ENCODE assay signal across 18 cellular contexts in genomic region chr14:83085141-83085540, GRCh38.
"Had no signal": no experiment of that assay in that cellular context is flagged by ENCODE, and none has a peak within 500 bp of the region (broad histone marks: within the 10 kb centered on the region; RNA-seq: fewer than 3 reads in every experiment).

No MANE protein-coding gene starts in this region.

- H3K27me3 ChIP-seq: body of pancreas, esophagus squamous epithelium, heart right ventricle, neural progenitor cell, tibial nerve had no signal

- H3K27ac ChIP-seq: body of pancreas, esophagus squamous epithelium, heart right ventricle, neural progenitor cell, prostate gland, skin epidermis, tibial nerve had no signal

- ATAC-seq: activated CD8-positive, alpha-beta T cell treated with anti-CD3 and anti-CD28 coated beads, Interleukin-2, amount 10 ng/mL, durations not matched to agents 7 days and 5 days; body of pancreas; effector memory CD8-positive, alpha-beta T cell; heart right ventricle; left ventricle myocardium superior; right cardiac atrium had no signal

- H3K4me3 ChIP-seq: body of pancreas, esophagus squamous epithelium, heart right ventricle, neural progenitor cell, prostate gland, skin epidermis, tibial nerve had no signal

- DNase-seq: activated CD4-positive, alpha-beta T cell treated with anti-CD3 and anti-CD28 coated beads, Interleukin-2, amount 10 ng/mL, durations not matched to agents 24 days and 14 days; activated CD8-positive, alpha-beta T cell treated with anti-CD3 and anti-CD28 coated beads, Interleukin-2, amount 10 ng/mL, durations not matched to agents 7 days and 5 days; activated naive CD4-positive, alpha-beta T cell treated with Interleukin-2 at 50 U/mL for 16 hours; activated T-cell treated with anti-CD3 and anti-CD28 coated beads, Interleukin-2, amount 50 U/mL, for 24 hours; body of pancreas; effector memory CD8-positive, alpha-beta T cell; esophagus squamous epithelium; heart right ventricle; immature natural killer cell; kidney glomerular epithelial cell; left ventricle myocardium superior; right cardiac atrium; stimulated activated CD4-positive, alpha-beta T cell treated with anti-CD3 and anti-CD28 coated beads, Interleukin-15, amount 100 ng/mL, for 24 hours; stimulated activated CD4-positive, alpha-beta T cell treated with anti-CD3 and anti-CD28 coated beads, Interleukin-2, amount 100 ng/mL, for 48 hours had no signal
